Comparison of ENCODE assay signal across 1 cellular context in the genomic region with DNA sequence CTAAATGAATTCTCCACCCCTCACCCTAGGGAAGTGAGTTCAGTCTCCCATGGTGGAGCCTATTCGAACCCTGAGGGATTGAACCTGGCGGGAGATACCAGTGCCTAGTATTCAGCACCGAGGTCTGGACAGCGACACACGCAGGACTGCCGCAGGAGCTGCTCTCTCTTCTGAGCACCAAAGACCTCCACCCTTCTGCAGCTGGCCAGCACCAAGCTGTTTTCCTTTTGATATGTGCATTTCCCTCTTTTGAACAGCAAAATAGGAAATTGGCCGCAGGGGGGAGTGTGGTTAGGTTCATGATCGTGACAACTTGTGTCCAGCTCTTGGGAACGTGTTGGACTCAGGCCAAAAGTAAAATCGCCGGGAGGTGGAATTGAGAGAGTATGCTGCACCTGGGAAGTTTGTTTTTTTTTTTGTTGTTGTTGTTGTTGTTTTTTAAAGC.
A peak's percentile ranks its signal among the peaks of the same experiment; 100 is the strongest.
TF ChIP-seq lines count a peak whose summit lies in the region.

No MANE protein-coding gene starts in this region.

TF ChIP-seq in HepG2, 621 proteins besides CTCF, POLR2A, EP300 and RAD21 (continued from another document and continues in another):
- TF ChIP-seq, protein P1, sequence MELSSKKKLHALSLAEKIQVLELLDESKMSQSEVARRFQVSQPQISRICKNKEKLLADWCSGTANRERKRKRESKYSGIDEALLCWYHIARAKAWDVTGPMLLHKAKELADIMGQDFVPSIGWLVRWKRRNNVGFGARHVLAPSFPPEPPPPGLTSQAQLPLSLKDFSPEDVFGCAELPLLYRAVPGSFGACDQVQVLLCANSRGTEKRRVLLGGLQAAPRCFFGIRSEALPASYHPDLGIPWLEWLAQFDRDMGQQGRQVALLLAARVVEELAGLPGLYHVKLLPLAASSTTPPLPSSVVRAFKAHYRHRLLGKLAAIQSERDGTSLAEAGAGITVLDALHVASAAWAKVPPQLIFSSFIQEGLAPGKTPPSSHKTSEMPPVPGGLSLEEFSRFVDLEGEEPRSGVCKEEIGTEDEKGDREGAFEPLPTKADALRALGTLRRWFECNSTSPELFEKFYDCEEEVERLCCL (CRISPR knock-in tag; IDR thresholded peaks at IDR 0.05; ENCODE audit: borderline replicate concordance) = no peak
- no peak for TF ChIP-seq ZNF839 (CRISPR knock-in tag; IDR thresholded peaks at IDR 0.05; ENCODE audit: borderline replicate concordance)
- TF ChIP-seq TSC22D2 (CRISPR knock-in tag; IDR thresholded peaks at IDR 0.05; ENCODE audit: borderline replicate concordance) = peak; percentile 89; the same call in 1 of the 2 replicates
- TF ChIP-seq NR2F6 (IDR thresholded peaks at IDR 0.05) = no peak
- TF ChIP-seq NR2F6 (CRISPR knock-in tag; IDR thresholded peaks at IDR 0.05) = 0 out of 2 replicates have a peak, but pooled peaks have one; percentile 22
- TF ChIP-seq, protein P2, sequence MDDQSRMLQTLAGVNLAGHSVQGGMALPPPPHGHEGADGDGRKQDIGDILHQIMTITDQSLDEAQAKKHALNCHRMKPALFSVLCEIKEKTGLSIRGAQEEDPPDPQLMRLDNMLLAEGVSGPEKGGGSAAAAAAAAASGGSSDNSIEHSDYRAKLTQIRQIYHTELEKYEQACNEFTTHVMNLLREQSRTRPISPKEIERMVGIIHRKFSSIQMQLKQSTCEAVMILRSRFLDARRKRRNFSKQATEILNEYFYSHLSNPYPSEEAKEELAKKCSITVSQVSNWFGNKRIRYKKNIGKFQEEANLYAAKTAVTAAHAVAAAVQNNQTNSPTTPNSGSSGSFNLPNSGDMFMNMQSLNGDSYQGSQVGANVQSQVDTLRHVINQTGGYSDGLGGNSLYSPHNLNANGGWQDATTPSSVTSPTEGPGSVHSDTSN (CRISPR knock-in tag; IDR thresholded peaks at IDR 0.05; ENCODE audit: borderline replicate concordance) = peak; percentile 58; the same call in 1 of the 2 replicates
- no peak for TF ChIP-seq ZNF180 (CRISPR knock-in tag; IDR thresholded peaks at IDR 0.05; ENCODE audit: borderline replicate concordance, low read depth)
- TF ChIP-seq, protein P3, sequence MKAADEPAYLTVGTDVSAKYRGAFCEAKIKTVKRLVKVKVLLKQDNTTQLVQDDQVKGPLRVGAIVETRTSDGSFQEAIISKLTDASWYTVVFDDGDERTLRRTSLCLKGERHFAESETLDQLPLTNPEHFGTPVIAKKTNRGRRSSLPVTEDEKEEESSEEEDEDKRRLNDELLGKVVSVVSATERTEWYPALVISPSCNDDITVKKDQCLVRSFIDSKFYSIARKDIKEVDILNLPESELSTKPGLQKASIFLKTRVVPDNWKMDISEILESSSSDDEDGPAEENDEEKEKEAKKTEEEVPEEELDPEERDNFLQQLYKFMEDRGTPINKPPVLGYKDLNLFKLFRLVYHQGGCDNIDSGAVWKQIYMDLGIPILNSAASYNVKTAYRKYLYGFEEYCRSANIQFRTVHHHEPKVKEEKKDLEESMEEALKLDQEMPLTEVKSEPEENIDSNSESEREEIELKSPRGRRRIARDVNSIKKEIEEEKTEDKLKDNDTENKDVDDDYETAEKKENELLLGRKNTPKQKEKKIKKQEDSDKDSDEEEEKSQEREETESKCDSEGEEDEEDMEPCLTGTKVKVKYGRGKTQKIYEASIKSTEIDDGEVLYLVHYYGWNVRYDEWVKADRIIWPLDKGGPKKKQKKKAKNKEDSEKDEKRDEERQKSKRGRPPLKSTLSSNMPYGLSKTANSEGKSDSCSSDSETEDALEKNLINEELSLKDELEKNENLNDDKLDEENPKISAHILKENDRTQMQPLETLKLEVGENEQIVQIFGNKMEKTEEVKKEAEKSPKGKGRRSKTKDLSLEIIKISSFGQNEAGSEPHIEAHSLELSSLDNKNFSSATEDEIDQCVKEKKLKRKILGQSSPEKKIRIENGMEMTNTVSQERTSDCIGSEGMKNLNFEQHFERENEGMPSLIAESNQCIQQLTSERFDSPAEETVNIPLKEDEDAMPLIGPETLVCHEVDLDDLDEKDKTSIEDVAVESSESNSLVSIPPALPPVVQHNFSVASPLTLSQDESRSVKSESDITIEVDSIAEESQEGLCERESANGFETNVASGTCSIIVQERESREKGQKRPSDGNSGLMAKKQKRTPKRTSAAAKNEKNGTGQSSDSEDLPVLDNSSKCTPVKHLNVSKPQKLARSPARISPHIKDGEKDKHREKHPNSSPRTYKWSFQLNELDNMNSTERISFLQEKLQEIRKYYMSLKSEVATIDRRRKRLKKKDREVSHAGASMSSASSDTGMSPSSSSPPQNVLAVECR (CRISPR knock-in tag; IDR thresholded peaks at IDR 0.05; ENCODE audit: borderline replicate concordance) = no peak; the same call in 1 of the 2 replicates
- TF ChIP-seq, protein P4, sequence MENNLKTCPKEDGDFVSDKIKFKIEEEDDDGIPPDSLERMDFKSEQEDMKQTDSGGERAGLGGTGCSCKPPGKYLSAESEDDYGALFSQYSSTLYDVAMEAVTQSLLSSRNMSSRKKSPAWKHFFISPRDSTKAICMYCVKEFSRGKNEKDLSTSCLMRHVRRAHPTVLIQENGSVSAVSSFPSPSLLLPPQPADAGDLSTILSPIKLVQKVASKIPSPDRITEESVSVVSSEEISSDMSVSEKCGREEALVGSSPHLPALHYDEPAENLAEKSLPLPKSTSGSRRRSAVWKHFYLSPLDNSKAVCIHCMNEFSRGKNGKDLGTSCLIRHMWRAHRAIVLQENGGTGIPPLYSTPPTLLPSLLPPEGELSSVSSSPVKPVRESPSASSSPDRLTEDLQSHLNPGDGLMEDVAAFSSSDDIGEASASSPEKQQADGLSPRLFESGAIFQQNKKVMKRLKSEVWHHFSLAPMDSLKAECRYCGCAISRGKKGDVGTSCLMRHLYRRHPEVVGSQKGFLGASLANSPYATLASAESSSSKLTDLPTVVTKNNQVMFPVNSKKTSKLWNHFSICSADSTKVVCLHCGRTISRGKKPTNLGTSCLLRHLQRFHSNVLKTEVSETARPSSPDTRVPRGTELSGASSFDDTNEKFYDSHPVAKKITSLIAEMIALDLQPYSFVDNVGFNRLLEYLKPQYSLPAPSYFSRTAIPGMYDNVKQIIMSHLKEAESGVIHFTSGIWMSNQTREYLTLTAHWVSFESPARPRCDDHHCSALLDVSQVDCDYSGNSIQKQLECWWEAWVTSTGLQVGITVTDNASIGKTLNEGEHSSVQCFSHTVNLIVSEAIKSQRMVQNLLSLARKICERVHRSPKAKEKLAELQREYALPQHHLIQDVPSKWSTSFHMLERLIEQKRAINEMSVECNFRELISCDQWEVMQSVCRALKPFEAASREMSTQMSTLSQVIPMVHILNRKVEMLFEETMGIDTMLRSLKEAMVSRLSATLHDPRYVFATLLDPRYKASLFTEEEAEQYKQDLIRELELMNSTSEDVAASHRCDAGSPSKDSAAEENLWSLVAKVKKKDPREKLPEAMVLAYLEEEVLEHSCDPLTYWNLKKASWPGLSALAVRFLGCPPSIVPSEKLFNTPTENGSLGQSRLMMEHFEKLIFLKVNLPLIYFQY (CRISPR knock-in tag; IDR thresholded peaks at IDR 0.05; ENCODE audit: borderline replicate concordance) = peak; percentile 46; the same call in 1 of the 2 replicates
- TF ChIP-seq, protein P5, sequence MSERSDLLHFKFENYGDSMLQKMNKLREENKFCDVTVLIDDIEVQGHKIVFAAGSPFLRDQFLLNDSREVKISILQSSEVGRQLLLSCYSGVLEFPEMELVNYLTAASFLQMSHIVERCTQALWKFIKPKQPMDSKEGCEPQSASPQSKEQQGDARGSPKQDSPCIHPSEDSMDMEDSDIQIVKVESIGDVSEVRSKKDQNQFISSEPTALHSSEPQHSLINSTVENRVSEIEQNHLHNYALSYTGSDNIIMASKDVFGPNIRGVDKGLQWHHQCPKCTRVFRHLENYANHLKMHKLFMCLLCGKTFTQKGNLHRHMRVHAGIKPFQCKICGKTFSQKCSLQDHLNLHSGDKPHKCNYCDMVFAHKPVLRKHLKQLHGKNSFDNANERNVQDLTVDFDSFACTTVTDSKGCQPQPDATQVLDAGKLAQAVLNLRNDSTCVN (CRISPR knock-in tag; IDR thresholded peaks at IDR 0.05; ENCODE audit: borderline replicate concordance) = no peak; the same call in 1 of the 2 replicates
- TF ChIP-seq HDAC2 (CRISPR knock-in tag; IDR thresholded peaks at IDR 0.05) = peak; percentile 80
- 0 out of 2 replicates have a peak, but pooled peaks have one; percentile 42 for TF ChIP-seq SRY (CRISPR knock-in tag; IDR thresholded peaks at IDR 0.05)
- TF ChIP-seq, protein P6, sequence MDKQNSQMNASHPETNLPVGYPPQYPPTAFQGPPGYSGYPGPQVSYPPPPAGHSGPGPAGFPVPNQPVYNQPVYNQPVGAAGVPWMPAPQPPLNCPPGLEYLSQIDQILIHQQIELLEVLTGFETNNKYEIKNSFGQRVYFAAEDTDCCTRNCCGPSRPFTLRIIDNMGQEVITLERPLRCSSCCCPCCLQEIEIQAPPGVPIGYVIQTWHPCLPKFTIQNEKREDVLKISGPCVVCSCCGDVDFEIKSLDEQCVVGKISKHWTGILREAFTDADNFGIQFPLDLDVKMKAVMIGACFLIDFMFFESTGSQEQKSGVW (CRISPR knock-in tag; IDR thresholded peaks at IDR 0.05; ENCODE audit: borderline replicate concordance) = no peak
- no peak for TF ChIP-seq ZNF260 (CRISPR knock-in tag; IDR thresholded peaks at IDR 0.05; ENCODE audit: borderline replicate concordance, low read depth)
- no peak for TF ChIP-seq ZNF432 (CRISPR knock-in tag; IDR thresholded peaks at IDR 0.05; ENCODE audit: borderline replicate concordance)
- TF ChIP-seq, protein P7, sequence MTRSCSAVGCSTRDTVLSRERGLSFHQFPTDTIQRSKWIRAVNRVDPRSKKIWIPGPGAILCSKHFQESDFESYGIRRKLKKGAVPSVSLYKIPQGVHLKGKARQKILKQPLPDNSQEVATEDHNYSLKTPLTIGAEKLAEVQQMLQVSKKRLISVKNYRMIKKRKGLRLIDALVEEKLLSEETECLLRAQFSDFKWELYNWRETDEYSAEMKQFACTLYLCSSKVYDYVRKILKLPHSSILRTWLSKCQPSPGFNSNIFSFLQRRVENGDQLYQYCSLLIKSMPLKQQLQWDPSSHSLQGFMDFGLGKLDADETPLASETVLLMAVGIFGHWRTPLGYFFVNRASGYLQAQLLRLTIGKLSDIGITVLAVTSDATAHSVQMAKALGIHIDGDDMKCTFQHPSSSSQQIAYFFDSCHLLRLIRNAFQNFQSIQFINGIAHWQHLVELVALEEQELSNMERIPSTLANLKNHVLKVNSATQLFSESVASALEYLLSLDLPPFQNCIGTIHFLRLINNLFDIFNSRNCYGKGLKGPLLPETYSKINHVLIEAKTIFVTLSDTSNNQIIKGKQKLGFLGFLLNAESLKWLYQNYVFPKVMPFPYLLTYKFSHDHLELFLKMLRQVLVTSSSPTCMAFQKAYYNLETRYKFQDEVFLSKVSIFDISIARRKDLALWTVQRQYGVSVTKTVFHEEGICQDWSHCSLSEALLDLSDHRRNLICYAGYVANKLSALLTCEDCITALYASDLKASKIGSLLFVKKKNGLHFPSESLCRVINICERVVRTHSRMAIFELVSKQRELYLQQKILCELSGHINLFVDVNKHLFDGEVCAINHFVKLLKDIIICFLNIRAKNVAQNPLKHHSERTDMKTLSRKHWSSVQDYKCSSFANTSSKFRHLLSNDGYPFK (CRISPR knock-in tag; IDR thresholded peaks at IDR 0.05; ENCODE audit: borderline replicate concordance) = no peak
- no peak for TF ChIP-seq ATRX (CRISPR knock-in tag; IDR thresholded peaks at IDR 0.05; ENCODE audit: borderline replicate concordance)
- TF ChIP-seq ZNF569 (CRISPR knock-in tag; IDR thresholded peaks at IDR 0.05; ENCODE audit: borderline replicate concordance) = no peak
- no peak for TF ChIP-seq RELA (CRISPR knock-in tag; IDR thresholded peaks at IDR 0.05)
- TF ChIP-seq ONECUT2 (CRISPR knock-in tag; IDR thresholded peaks at IDR 0.05) = no peak
- no peak for TF ChIP-seq ZNF83 (CRISPR knock-in tag; IDR thresholded peaks at IDR 0.05; ENCODE audit: borderline replicate concordance)
- TF ChIP-seq, protein P8, sequence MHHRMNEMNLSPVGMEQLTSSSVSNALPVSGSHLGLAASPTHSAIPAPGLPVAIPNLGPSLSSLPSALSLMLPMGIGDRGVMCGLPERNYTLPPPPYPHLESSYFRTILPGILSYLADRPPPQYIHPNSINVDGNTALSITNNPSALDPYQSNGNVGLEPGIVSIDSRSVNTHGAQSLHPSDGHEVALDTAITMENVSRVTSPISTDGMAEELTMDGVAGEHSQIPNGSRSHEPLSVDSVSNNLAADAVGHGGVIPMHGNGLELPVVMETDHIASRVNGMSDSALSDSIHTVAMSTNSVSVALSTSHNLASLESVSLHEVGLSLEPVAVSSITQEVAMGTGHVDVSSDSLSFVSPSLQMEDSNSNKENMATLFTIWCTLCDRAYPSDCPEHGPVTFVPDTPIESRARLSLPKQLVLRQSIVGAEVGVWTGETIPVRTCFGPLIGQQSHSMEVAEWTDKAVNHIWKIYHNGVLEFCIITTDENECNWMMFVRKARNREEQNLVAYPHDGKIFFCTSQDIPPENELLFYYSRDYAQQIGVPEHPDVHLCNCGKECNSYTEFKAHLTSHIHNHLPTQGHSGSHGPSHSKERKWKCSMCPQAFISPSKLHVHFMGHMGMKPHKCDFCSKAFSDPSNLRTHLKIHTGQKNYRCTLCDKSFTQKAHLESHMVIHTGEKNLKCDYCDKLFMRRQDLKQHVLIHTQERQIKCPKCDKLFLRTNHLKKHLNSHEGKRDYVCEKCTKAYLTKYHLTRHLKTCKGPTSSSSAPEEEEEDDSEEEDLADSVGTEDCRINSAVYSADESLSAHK (CRISPR knock-in tag; IDR thresholded peaks at IDR 0.05; ENCODE audit: borderline replicate concordance) = no peak
- TF ChIP-seq, protein P9, sequence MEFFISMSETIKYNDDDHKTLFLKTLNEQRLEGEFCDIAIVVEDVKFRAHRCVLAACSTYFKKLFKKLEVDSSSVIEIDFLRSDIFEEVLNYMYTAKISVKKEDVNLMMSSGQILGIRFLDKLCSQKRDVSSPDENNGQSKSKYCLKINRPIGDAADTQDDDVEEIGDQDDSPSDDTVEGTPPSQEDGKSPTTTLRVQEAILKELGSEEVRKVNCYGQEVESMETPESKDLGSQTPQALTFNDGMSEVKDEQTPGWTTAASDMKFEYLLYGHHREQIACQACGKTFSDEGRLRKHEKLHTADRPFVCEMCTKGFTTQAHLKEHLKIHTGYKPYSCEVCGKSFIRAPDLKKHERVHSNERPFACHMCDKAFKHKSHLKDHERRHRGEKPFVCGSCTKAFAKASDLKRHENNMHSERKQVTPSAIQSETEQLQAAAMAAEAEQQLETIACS (CRISPR knock-in tag; IDR thresholded peaks at IDR 0.05) = no peak
- 0 out of 2 replicates have a peak, but pooled peaks have one; percentile 57 for TF ChIP-seq KLF11 (CRISPR knock-in tag; IDR thresholded peaks at IDR 0.05)
- no peak for TF ChIP-seq ZNF335 (CRISPR knock-in tag; IDR thresholded peaks at IDR 0.05)
- no peak for TF ChIP-seq TBX3 (IDR thresholded peaks at IDR 0.05; ENCODE audit: borderline replicate concordance)
- TF ChIP-seq FOSL1 (CRISPR knock-in tag; IDR thresholded peaks at IDR 0.05; ENCODE audit: borderline replicate concordance) = no peak
- TF ChIP-seq ZNF264 (CRISPR knock-in tag; IDR thresholded peaks at IDR 0.05) = 0 out of 2 replicates have a peak, but pooled peaks have one; percentile 24
